In the genomic region with DNA sequence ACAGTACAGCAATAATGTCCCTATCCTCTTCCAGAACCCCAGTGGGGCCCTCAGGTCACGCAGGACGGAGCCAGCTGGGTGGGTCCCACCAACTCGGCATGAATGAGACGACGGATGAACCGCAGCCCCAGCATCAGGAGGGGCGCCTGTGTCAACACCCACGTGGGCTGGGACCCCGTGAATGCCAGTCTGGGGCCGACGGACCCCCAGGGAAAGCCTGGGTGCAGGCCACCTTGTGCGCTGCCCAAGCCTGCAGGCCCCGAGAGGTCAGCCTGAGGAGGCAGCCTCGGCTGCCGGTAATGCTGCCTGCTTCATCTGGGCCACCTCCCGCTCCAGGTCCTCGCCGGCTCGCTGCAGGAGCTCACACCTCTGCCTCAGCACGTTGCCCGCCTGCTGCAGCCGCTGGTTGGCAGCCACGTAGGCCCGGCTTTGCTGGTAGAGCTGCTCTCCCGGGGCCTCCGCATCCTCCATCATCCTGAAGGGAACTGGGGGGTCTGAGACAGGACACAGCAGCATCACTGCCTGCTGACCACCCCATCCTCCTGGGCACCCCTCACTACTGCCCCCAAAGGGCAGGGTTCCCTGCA, we compare ENCODE assay signal across 14 cellular contexts.
"Had no signal": no experiment of that assay in that cellular context is flagged by ENCODE, and none has a peak within 500 bp of the region (broad histone marks: within the 10 kb centered on the region; RNA-seq: fewer than 3 reads in every experiment).

No MANE protein-coding gene starts in this region.

- H3K36me3 ChIP-seq: adrenal gland, prostate gland, upper lobe of right lung had no signal

- ATAC-seq: activated T-cell treated with anti-CD3 and anti-CD28 coated beads, Interleukin-2, amount 50 U/mL, for 4 hours; stimulated activated naive CD8-positive, alpha-beta T cell treated with anti-CD3 and anti-CD28 coated beads, Interleukin-15, amount 100 ng/mL, for 72 hours; upper lobe of right lung had no signal

- H3K4me3 ChIP-seq: adrenal gland, esophagus muscularis mucosa, hepatocyte, prostate gland, sigmoid colon, spleen, thoracic aorta, upper lobe of right lung had no signal

- DNase-seq: activated CD4-positive, alpha-beta memory T cell treated with anti-CD3 and anti-CD28 coated beads for 36 hours; activated CD4-positive, CD25-positive, alpha-beta regulatory T cell treated with anti-CD3 and anti-CD28 coated beads, Interleukin-2, amount 50 U/mL, for 72 hours; activated effector memory CD4-positive, alpha-beta T cell treated with anti-CD3 and anti-CD28 coated beads, Interleukin-2, amount 50 U/mL, for 16 hours; activated T-cell treated with anti-CD3 and anti-CD28 coated beads, Interleukin-2, amount 50 U/mL, for 4 hours; mesendoderm; sigmoid colon; spleen; stimulated activated naive CD8-positive, alpha-beta T cell treated with anti-CD3 and anti-CD28 coated beads, Interleukin-15, amount 100 ng/mL, for 72 hours; upper lobe of right lung had no signal

- H3K27ac ChIP-seq: adrenal gland, esophagus muscularis mucosa, hepatocyte, prostate gland, sigmoid colon, spleen, thoracic aorta, upper lobe of right lung had no signal

- H3K9me3 ChIP-seq: adrenal gland, esophagus muscularis mucosa, prostate gland, sigmoid colon, spleen, thoracic aorta, upper lobe of right lung had no signal
